ENCODE assay signal across 24 cellular contexts in genomic region chr5:95884511-95884910, GRCh38.
DNase-seq lines count a peak whose midpoint lies in the region; ATAC-seq and TF ChIP-seq lines count a peak whose summit lies in the region.
"Had no signal": no experiment of that assay in that cellular context is flagged by ENCODE, and none has a peak within 500 bp of the region (broad histone marks: within the 10 kb centered on the region; RNA-seq: fewer than 3 reads in every experiment).

No MANE protein-coding gene starts in this region.

- no peak overlapping the region for H3K4me3 Mint-ChIP-seq in stimulated activated memory B cell treated with anti-CD40 and anti-IgM and Interleukin-4, amounts not matched to agents 10 μg/mL and 1 μg/mL and 100 μg/mL, for 72 hours
- H3K4me3 Mint-ChIP-seq: activated CD8-positive, alpha-beta T cell treated with anti-CD3 and anti-CD28 coated beads for 36 hours; nephron had no signal

- H3K27ac Mint-ChIP-seq in stimulated activated memory B cell treated with anti-CD40 and anti-IgM and Interleukin-4, amounts not matched to agents 10 μg/mL and 1 μg/mL and 100 μg/mL, for 72 hours = peak overlapping the region; percentile 36
- H3K27ac Mint-ChIP-seq: activated CD8-positive, alpha-beta T cell treated with anti-CD3 and anti-CD28 coated beads for 36 hours had no signal

- H3K4me1 ChIP-seq in GM23248 (ENCODE audit: insufficient read depth) (peaks cover 32% of the 10 kb centered on the region), RWPE2 (ENCODE audit: insufficient read depth, poor library complexity, severe bottlenecking) (peaks cover 8% of the 10 kb centered on the region)

- no peaks in the 10 kb centered on the region for H3K9me3 Mint-ChIP-seq in stimulated activated memory B cell treated with anti-CD40 and anti-IgM and Interleukin-4, amounts not matched to agents 10 μg/mL and 1 μg/mL and 100 μg/mL, for 72 hours
- H3K9me3 Mint-ChIP-seq: activated B cell treated with CpG ODN at 0.5 μM for 24 hours; activated CD8-positive, alpha-beta T cell treated with anti-CD3 and anti-CD28 coated beads for 36 hours; activated naive CD4-positive, alpha-beta T cell treated with anti-CD3 and anti-CD28 coated beads, Interleukin-2, amount 50 U/mL, for 72 hours; IgD-negative memory B cell; nephron had no signal

- no peaks in the 10 kb centered on the region for H3K9me2 ChIP-seq in GM23248 (ENCODE audit: insufficient read depth)

- H3K4me3 ChIP-seq in GM23248 (no peak overlapping the region), RWPE2 (ENCODE audit: severe bottlenecking) (no peak overlapping the region)
- H3K4me3 ChIP-seq: tibial artery had no signal

- H3K9me3 ChIP-seq in GM23248 (ENCODE audit: low read depth) (no peaks in the 10 kb centered on the region), RWPE2 (ENCODE audit: severe bottlenecking) (no peaks in the 10 kb centered on the region)
- H3K9me3 ChIP-seq: tibial artery had no signal

- peaks cover 99% of the 10 kb centered on the region for H3F3A ChIP-seq in GM23248 (ENCODE audit: insufficient read depth)

- H3K27me3 Mint-ChIP-seq in stimulated activated memory B cell treated with anti-CD40 and anti-IgM and Interleukin-4, amounts not matched to agents 10 μg/mL and 1 μg/mL and 100 μg/mL, for 72 hours = no peaks in the 10 kb centered on the region
- H3K27me3 Mint-ChIP-seq: activated B cell treated with CpG ODN at 0.5 μM for 24 hours; activated CD8-positive, alpha-beta T cell treated with anti-CD3 and anti-CD28 coated beads for 36 hours; IgD-negative memory B cell had no signal

- DNase-seq in GM23248 (no peak), RWPE2 (ENCODE audit: low spot score) (no peak), epithelial cell of prostate (ENCODE audit: low read depth, low spot score) (no peak), kidney glomerular epithelial cell (lab: John Stamatoyannopoulos, UW) (no peak), Kasumi-1 (lab: John Stamatoyannopoulos, UW) (no peak)
- DNase-seq: activated B cell treated with CpG ODN at 0.5 μM for 24 hours; activated CD8-positive, alpha-beta T cell treated with anti-CD3 and anti-CD28 coated beads for 36 hours; activated T-cell treated with anti-CD3 and anti-CD28 coated beads, Interleukin-2, amount 50 U/mL, for 1 hour; AML-193; Calu3; EL; NCI-H187 treated with DMSO at 0.1 percent for 48 hours; NCI-H2227 treated with DMSO at 0.1 percent for 48 hours; NCI-H774; posterior cingulate gyrus; SIG-M5; stimulated activated CD4-positive, alpha-beta T cell treated with anti-CD3 and anti-CD28 coated beads, Interleukin-1b, Interleukin-23, amount 100 ng/mL, for 48 hours; stimulated activated naive CD4-positive, alpha-beta T cell; tibial artery had no signal

- peaks cover 54% of the 10 kb centered on the region for H3K79me2 ChIP-seq in GM23248 (ENCODE audit: insufficient read depth)

- peaks cover 6% of the 10 kb centered on the region; the same call in 1 of the 2 replicates for H4K20me1 ChIP-seq in GM23248 (ENCODE audit: insufficient read depth)

- in situ Hi-C loops in GM23248 (cut with MboI) = no loop called here

- H3K27ac ChIP-seq in GM23248 (peak overlapping the region; percentile 58), RWPE2 (ENCODE audit: poor library complexity, severe bottlenecking) (peak overlapping the region; percentile 23), epithelial cell of prostate (peak overlapping the region; percentile 84)
- H3K27ac ChIP-seq: tibial artery had no signal

- WGBS in GM23248 (ENCODE audit: low coverage in 1 of 2, low lambda C conversion rate in 2 of 2, missing lambda C conversion rate in 2 of 2), 2 experiments = 95 to 100% methylated on average over 1 of the region's 1 CpG

- no peaks in the 10 kb centered on the region for H3K27me3 ChIP-seq in GM23248 (replicated peaks; ENCODE audit: insufficient read depth)
- H3K27me3 ChIP-seq in RWPE2 (ENCODE audit: insufficient read depth, poor library complexity, severe bottlenecking) = no peaks in the 10 kb centered on the region
- H3K27me3 ChIP-seq: tibial artery had no signal

- no peak for TF ChIP-seq CTCF in RWPE2 (IDR thresholded peaks at IDR 0.05; ENCODE audit: poor library complexity, severe bottlenecking)

- no peak overlapping the region for H3K4me2 ChIP-seq in GM23248 (ENCODE audit: unreplicated experiment)

- H3K36me3 ChIP-seq in GM23248 (ENCODE audit: low read depth) (peaks cover 66% of the 10 kb centered on the region), RWPE2 (ENCODE audit: low read depth) (peaks cover 41% of the 10 kb centered on the region)

- H2AFZ ChIP-seq in GM23248 = no peak overlapping the region

- peaks cover 6% of the 10 kb centered on the region for H3K36me3 Mint-ChIP-seq in stimulated activated memory B cell treated with anti-CD40 and anti-IgM and Interleukin-4, amounts not matched to agents 10 μg/mL and 1 μg/mL and 100 μg/mL, for 72 hours

- H3K9ac ChIP-seq in GM23248 = peak overlapping the region; percentile 18; the same call in 1 of the 2 replicates

- H3K4me1 Mint-ChIP-seq in stimulated activated memory B cell treated with anti-CD40 and anti-IgM and Interleukin-4, amounts not matched to agents 10 μg/mL and 1 μg/mL and 100 μg/mL, for 72 hours = peaks cover 16% of the 10 kb centered on the region
- H3K4me1 Mint-ChIP-seq: nephron had no signal

- ATAC-seq in RWPE2 (ENCODE audit: low read depth) (no peak), HG02852 (IDR thresholded peaks at IDR 0.05; ENCODE audit: unreplicated experiment) (no peak)
- no peak for ATAC-seq in stimulated activated memory B cell treated with anti-CD40 and anti-IgM and Interleukin-4, amounts not matched to agents 10 μg/mL and 1 μg/mL and 100 μg/mL, for 72 hours
- ATAC-seq: activated CD8-positive, alpha-beta T cell treated with anti-CD3 and anti-CD28 coated beads for 36 hours; activated naive CD4-positive, alpha-beta T cell treated with anti-CD3 and anti-CD28 coated beads, Interleukin-2, amount 50 U/mL, for 72 hours had no signal

Comparison
In these comparisons a context has a peak if more than half of its experiments do, and no peak if none do; other contexts are left out.
1. H3K27ac ChIP-seq: peak in every context shown above with its lines; median percentile 84 in epithelial cell of prostate; 58 in GM23248; 23 in RWPE2.